In genomic region chr3:20395692-20396091, GRCh38 we compare ENCODE assay signal across 19 cellular contexts.
"Had no signal": no experiment of that assay in that cellular context is flagged by ENCODE, and none has a peak within 500 bp of the region (broad histone marks: within the 10 kb centered on the region; RNA-seq: fewer than 3 reads in every experiment).

No MANE protein-coding gene starts in this region.

- H3K36me3 ChIP-seq: esophagus muscularis mucosa, gastrocnemius medialis, heart right ventricle, left lung, lower lobe of right lung had no signal

- H3K27ac Mint-ChIP-seq: mesothelial cell of epicardium had no signal

- DNase-seq: dermis blood vessel endothelial cell; dorsolateral prefrontal cortex; effector CD4-positive, alpha-beta T cell; effector memory CD4-positive, alpha-beta T cell; foreskin melanocyte; gastrocnemius medialis; glutamatergic neuron; head of caudate nucleus; heart right ventricle; hippocampal formation; left cardiac atrium; left lung; left ventricle myocardium superior; lower lobe of right lung; mesenchymal stem cell; mucosa of descending colon had no signal

- ATAC-seq: gastrocnemius medialis, heart right ventricle, left cardiac atrium, left lung, left ventricle myocardium superior, lower lobe of right lung, mucosa of descending colon had no signal

- H3K9me3 ChIP-seq: esophagus muscularis mucosa, gastrocnemius medialis, lower lobe of right lung, mucosa of descending colon had no signal

- H3K4me3 ChIP-seq: coronary artery, dorsolateral prefrontal cortex, esophagus muscularis mucosa, gastrocnemius medialis, heart right ventricle, left lung, lower lobe of right lung, mucosa of descending colon had no signal

- H3K4me3 Mint-ChIP-seq: mesothelial cell of epicardium had no signal

- H3K27me3 ChIP-seq: dorsolateral prefrontal cortex, esophagus muscularis mucosa, gastrocnemius medialis, heart right ventricle, left lung had no signal

- H3K27ac ChIP-seq: coronary artery, dorsolateral prefrontal cortex, esophagus muscularis mucosa, gastrocnemius medialis, heart right ventricle, left lung, lower lobe of right lung had no signal

- H3K4me1 ChIP-seq: gastrocnemius medialis, left lung, lower lobe of right lung had no signal
